Comparison of ENCODE assay signal across 13 cellular contexts in the genomic region with DNA sequence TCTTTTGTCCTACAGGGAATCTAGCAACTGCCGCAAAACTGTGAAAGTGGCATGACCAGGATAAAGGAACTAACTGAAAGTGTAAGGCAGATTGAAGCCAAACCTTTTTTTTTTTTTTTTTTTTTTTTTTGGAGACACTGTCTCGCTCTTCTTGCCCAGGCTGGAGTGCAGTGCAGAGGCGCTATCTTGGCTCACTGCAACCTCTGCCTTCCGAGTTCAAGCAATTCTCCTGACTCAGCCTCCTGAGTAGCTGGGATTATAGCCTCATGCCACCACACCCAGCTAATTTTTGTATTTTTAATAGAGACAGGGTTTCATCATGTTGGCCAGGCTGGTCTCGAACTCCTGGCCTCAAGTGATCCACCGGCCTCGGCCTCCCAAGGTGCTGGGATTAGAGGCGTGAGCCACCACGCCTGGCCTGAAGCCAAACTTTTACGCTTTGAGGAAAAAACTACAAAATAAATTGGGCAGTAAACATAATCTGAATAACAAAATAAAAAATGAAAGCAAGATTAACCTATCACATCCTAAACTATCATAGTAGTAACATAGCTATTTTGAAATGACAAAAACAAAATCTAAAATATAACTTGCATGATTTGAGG. TPM values are rescaled to one million over a fixed set of nuclear protein-coding genes. Genes with fewer than 3 reads are reported as not detected.
DNase-seq lines count a peak whose midpoint lies in the region; TF ChIP-seq lines count a peak whose summit lies in the region.
"Had no signal": no experiment of that assay in that cellular context is flagged by ENCODE, and none has a peak within 500 bp of the region (broad histone marks: within the 10 kb centered on the region; RNA-seq: fewer than 3 reads in every experiment).

No MANE protein-coding gene starts in this region.

- no peaks in the 10 kb centered on the region for H3K27me3 ChIP-seq in GM23248 (replicated peaks; ENCODE audit: insufficient read depth)
- H3K27me3 ChIP-seq in skeletal muscle tissue (ENCODE audit: control insufficient read depth in 3 of 3, insufficient read depth in 3 of 3, low read length in 3 of 3) = no peaks in the 10 kb centered on the region

- TF ChIP-seq CTCF in OCI-LY7 (conservative IDR thresholded peaks at IDR 0.05; ENCODE audit: low read length) (no peak), fibroblast of the aortic adventitia (IDR thresholded peaks at IDR 0.05; ENCODE audit: insufficient read depth, low read length) (no peak)

- H3K9ac ChIP-seq in GM23248 (peak overlapping the region; percentile 58), skeletal muscle tissue (ENCODE audit: low read depth in 1 of 3, low read length in 3 of 3) (no peak overlapping the region)

- H3K27ac ChIP-seq in GM23248 (peak overlapping the region; percentile 90), OCI-LY7 (ENCODE audit: low read depth, low read length, poor library complexity, severe bottlenecking) (peak overlapping the region; percentile 44), skeletal muscle tissue (ENCODE audit: low read depth, low read length) (peak overlapping the region; percentile 12)
- H3K27ac ChIP-seq: C4-2B, epithelial cell of prostate had no signal

- CTCF ChIA-PET in OCI-LY7 (lab: Charles Lee; ENCODE audit: unreplicated experiment) = no interaction called here

- H3F3A ChIP-seq in GM23248 (ENCODE audit: insufficient read depth) = peaks cover 43% of the 10 kb centered on the region

- POLR2A ChIA-PET in OCI-LY7 (lab: Charles Lee) = interaction anchor here (0.6 kb wide), 2 partner anchors 21 to 202 kb away, joined by 3 to 6 read pairs; no protein-coding TSS in a partner anchor

- H3K4me1 ChIP-seq in GM23248 (ENCODE audit: insufficient read depth) = peaks cover 27% of the 10 kb centered on the region
- peaks cover 29% of the 10 kb centered on the region for H3K4me1 ChIP-seq in OCI-LY7 (ENCODE audit: insufficient read depth, low read length, poor library complexity, severe bottlenecking)
- H3K4me1 ChIP-seq in skeletal muscle tissue (ENCODE audit: control insufficient read depth in 3 of 3, insufficient read depth in 3 of 3, low read length in 3 of 3) = peaks cover 2 to 4% (median 2%) of the 10 kb centered on the region in 3 donors
- H3K4me1 ChIP-seq: prostate gland had no signal

- H2AFZ ChIP-seq in GM23248 = no peak overlapping the region
- H2AFZ ChIP-seq in OCI-LY7 (ENCODE audit: low read length) = no peak overlapping the region

- WGBS in GM23248 (ENCODE audit: low coverage in 1 of 2, low lambda C conversion rate in 2 of 2, missing lambda C conversion rate in 2 of 2), 2 experiments = 14 to 17% methylated on average over 9 to 10 of the region's 10 CpGs

- H3K4me3 ChIP-seq in GM23248 = peak overlapping the region; percentile 46; the same call in 1 of the 2 replicates
- H3K4me3 ChIP-seq in OCI-LY7 (ENCODE audit: low read depth, low read length, poor library complexity, severe bottlenecking) = no peak overlapping the region
- no peak overlapping the region for H3K4me3 ChIP-seq in fibroblast of the aortic adventitia (ENCODE audit: low read depth, low read length)
- H3K4me3 ChIP-seq in skeletal muscle tissue (ENCODE audit: low read length in 3 of 3) = no peak overlapping the region
- H3K4me3 ChIP-seq: prostate gland had no signal

- in situ Hi-C loops in GM23248 (cut with MboI) = no loop called here

- H3K4me2 ChIP-seq in GM23248 (ENCODE audit: unreplicated experiment) = peak overlapping the region; percentile 51
- peak overlapping the region; percentile 61; the same call in 1 of the 2 replicates for H3K4me2 ChIP-seq in OCI-LY7 (ENCODE audit: low read length)

- peak; percentile 53 for DNase-seq in GM23248
- no peak for DNase-seq in OCI-LY7 (ENCODE audit: low spot score)
- DNase-seq in fibroblast of the aortic adventitia (ENCODE audit: low read depth) = peak; percentile 51
- DNase-seq in Kasumi-1 (lab: John Stamatoyannopoulos, UW) = no peak
- DNase-seq in amniotic stem cell (lab: John Stamatoyannopoulos, UW) = no peak
- DNase-seq in posterior vena cava (ENCODE audit: low spot score) = no peak
- DNase-seq: activated CD4-positive, alpha-beta T cell treated with anti-CD3 and anti-CD28 coated beads for 1 hour; caudate nucleus; stimulated activated CD4-positive, alpha-beta T cell treated with anti-CD3 and anti-CD28 coated beads, Interleukin-4, amount 100 ng/mL, for 1 hour had no signal

- no TSS peak for BruUV-seq in OCI-LY7 (replicated peaks; lab: Mats Ljungman, UMichigan)

- no peaks in the 10 kb centered on the region for H4K20me1 ChIP-seq in GM23248 (ENCODE audit: insufficient read depth)
- peaks cover 9% of the 10 kb centered on the region; the same call in 1 of the 2 replicates for H4K20me1 ChIP-seq in OCI-LY7 (ENCODE audit: insufficient read depth, low read length)

- H3K9me3 ChIP-seq in GM23248 (ENCODE audit: low read depth) (no peaks in the 10 kb centered on the region), OCI-LY7 (ENCODE audit: low read length) (no peaks in the 10 kb centered on the region), skeletal muscle tissue (ENCODE audit: control insufficient read depth in 3 of 3, low read length in 3 of 3) (no peaks in the 10 kb centered on the region)
- H3K9me3 ChIP-seq: prostate gland had no signal

- H3K36me3 ChIP-seq in GM23248 (ENCODE audit: low read depth) = peaks cover 42% of the 10 kb centered on the region
- H3K36me3 ChIP-seq in OCI-LY7 (ENCODE audit: insufficient read depth, low read length) = peaks cover 85% of the 10 kb centered on the region
- H3K36me3 ChIP-seq in skeletal muscle tissue (ENCODE audit: control insufficient read depth in 3 of 3, insufficient read depth in 3 of 3, low read length in 3 of 3) = peaks cover 4 to 23% (median 15%) of the 10 kb centered on the region in 3 donors
- H3K36me3 ChIP-seq: prostate gland had no signal

- peaks cover 90% of the 10 kb centered on the region for H3K79me2 ChIP-seq in GM23248 (ENCODE audit: insufficient read depth)
- H3K79me2 ChIP-seq in OCI-LY7 (ENCODE audit: insufficient read depth, low read depth, low read length) = peaks cover 83% of the 10 kb centered on the region

- intact Hi-C loops in OCI-LY7 (cut with micrococcal nuclease; ENCODE audit: unreplicated experiment) = no loop called here
- intact Hi-C loops in posterior vena cava (cut with DNase I) = no loop called here

- H3K9me2 ChIP-seq in GM23248 (ENCODE audit: insufficient read depth) = no peaks in the 10 kb centered on the region
- no peaks in the 10 kb centered on the region for H3K9me2 ChIP-seq in OCI-LY7 (ENCODE audit: insufficient read depth, low read length)

RNA-seq across cellular contexts. Expression of a gene that starts 9.7 kb away (rescaled TPM):
- total RNA-seq in GM23248 (2014; rRNA removed; shearing (Covaris generic)) = 31.4 and 47.2 TPM in 2 replicates
- polyA plus RNA-seq in GM23248 (2016; fragmentation: Nextera tagmentation; extraction: Ambion mirVana) = 54.3 and 58.9 TPM in 2 replicates
- 103 and 158 TPM in 2 replicates for total RNA-seq in OCI-LY7 (2014; rRNA removed; shearing (Covaris generic))
- total RNA-seq in OCI-LY7 (2022) (121 and 129 TPM in 2 replicates), fibroblast of the aortic adventitia (ENCODE audit: low replicate concordance) (68.5 and 147 TPM in 2 replicates), skeletal muscle tissue (63.7 TPM), posterior vena cava (10 to 100 TPM; 71.1 to 71.6 TPM)

Comparison
In these comparisons a context has a peak if more than half of its experiments do, and no peak if none do; other contexts are left out.
1. DNase-seq: peak in GM23248 (single experiment) and fibroblast of the aortic adventitia (single experiment); none in OCI-LY7 (single experiment), Kasumi-1 (0 of 2), amniotic stem cell (single experiment) and posterior vena cava (single experiment).
2. H3K27ac ChIP-seq: peak in every context shown above with its lines; median percentile 90 in GM23248; 44 in OCI-LY7; 12 in skeletal muscle tissue.